ENCODE assay signal across 2 cellular contexts in the genomic region with DNA sequence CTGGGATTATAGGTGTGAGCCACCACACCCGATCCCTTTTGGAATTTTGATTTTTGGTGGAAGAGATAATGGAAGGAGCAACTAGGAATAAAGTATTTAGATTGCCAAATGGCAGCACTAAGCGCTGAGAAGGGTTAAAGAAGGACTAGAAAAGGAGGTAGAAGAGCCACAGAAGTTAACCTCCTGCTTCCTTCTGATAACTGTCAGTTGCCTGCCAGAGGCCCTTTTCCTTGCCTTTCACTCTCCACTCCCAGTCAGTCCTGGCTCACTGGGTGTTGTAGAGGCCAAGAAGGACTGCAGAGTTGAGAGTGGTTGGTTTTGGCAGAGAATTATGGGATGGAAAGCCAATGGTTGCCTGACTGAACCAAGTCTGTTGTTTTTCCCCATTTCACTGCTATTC.
A peak's percentile ranks its signal among the peaks of the same experiment; 100 is the strongest.
TF ChIP-seq lines count a peak whose summit lies in the region.

No MANE protein-coding gene starts in this region.

TF ChIP-seq in HepG2, 621 proteins besides CTCF, POLR2A, EP300 and RAD21:
- TF ChIP-seq MIXL1 (CRISPR knock-in tag; IDR thresholded peaks at IDR 0.05) (no peak), ZBED4 (CRISPR knock-in tag; IDR thresholded peaks at IDR 0.05; ENCODE audit: borderline replicate concordance) (no peak), ZSCAN31 (CRISPR knock-in tag; IDR thresholded peaks at IDR 0.05; ENCODE audit: low read depth) (no peak), ATM (IDR thresholded peaks at IDR 0.05; ENCODE audit: borderline replicate concordance) (no peak), EED (CRISPR knock-in tag; IDR thresholded peaks at IDR 0.05) (no peak), MAFF (IDR thresholded peaks at IDR 0.05; ENCODE audit: low read depth, low read length) (no peak), ZNF644 (CRISPR knock-in tag; IDR thresholded peaks at IDR 0.05; ENCODE audit: low read depth) (no peak)

TF ChIP-seq in GM12878, 131 proteins besides CTCF, POLR2A, EP300 and RAD21:
- TF ChIP-seq ZNF687 (IDR thresholded peaks at IDR 0.05) (0 out of 2 replicates have a peak, but pooled peaks have one; percentile 18), IKZF2 (IDR thresholded peaks at IDR 0.05) (0 out of 4 replicates have a peak, but pooled peaks of 1 of the 2 experiments have one; percentile 14), NFIC (IDR thresholded peaks at IDR 0.05; ENCODE audit: low read depth, low read length) (no peak)
- TF ChIP-seq, protein P1, sequence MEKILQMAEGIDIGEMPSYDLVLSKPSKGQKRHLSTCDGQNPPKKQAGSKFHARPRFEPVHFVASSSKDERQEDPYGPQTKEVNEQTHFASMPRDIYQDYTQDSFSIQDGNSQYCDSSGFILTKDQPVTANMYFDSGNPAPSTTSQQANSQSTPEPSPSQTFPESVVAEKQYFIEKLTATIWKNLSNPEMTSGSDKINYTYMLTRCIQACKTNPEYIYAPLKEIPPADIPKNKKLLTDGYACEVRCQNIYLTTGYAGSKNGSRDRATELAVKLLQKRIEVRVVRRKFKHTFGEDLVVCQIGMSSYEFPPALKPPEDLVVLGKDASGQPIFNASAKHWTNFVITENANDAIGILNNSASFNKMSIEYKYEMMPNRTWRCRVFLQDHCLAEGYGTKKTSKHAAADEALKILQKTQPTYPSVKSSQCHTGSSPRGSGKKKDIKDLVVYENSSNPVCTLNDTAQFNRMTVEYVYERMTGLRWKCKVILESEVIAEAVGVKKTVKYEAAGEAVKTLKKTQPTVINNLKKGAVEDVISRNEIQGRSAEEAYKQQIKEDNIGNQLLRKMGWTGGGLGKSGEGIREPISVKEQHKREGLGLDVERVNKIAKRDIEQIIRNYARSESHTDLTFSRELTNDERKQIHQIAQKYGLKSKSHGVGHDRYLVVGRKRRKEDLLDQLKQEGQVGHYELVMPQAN (conservative IDR thresholded peaks at IDR 0.05) = no peak
